ENCODE assay signal across 11 cellular contexts in the genomic region with DNA sequence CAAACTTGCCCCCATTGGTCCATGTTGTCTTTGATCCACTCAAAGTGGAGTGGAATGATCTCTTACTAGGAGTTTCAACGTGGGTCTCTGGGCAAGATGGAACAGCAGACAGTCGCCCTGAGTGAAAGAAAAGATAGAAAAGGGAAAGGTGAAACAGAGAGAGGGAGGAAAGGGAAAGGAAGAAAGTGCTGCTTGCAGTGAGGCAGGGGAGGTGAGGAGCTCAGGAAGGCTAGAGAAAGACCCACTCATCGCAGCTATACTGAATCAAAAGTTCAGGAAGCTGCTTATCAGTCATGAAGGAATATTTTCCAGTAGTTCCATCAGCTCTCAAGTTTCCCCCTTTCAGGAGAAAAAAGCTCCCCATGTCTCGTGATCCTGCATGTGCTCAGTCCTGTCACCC.
A peak's percentile ranks its signal among the peaks of the same experiment; 100 is the strongest.
DNase-seq lines count a peak whose midpoint lies in the region; ATAC-seq and TF ChIP-seq lines count a peak whose summit lies in the region.
"Had no signal": no experiment of that assay in that cellular context is flagged by ENCODE, and none has a peak within 500 bp of the region (broad histone marks: within the 10 kb centered on the region; RNA-seq: fewer than 3 reads in every experiment).

No MANE protein-coding gene starts in this region.

- peak overlapping the region; percentile 55 for H3K4me2 ChIP-seq in GM23248 (ENCODE audit: unreplicated experiment)
- peak overlapping the region; percentile 4; the same call in 1 of the 2 replicates for H3K4me2 ChIP-seq in PC-9
- H3K4me2 ChIP-seq: BLaER1 had no signal

- H4K20me1 ChIP-seq in GM23248 (ENCODE audit: insufficient read depth) (no peaks in the 10 kb centered on the region), PC-9 (ENCODE audit: insufficient read depth) (no peaks in the 10 kb centered on the region)
- H4K20me1 ChIP-seq: BLaER1 had no signal

- TF ChIP-seq CTCF in HFFc6 (IDR thresholded peaks at IDR 0.05) (no peak), PC-9 (conservative IDR thresholded peaks at IDR 0.05) (no peak), gastroesophageal sphincter (IDR thresholded peaks at IDR 0.05) (no peak)

- H3K27me3 Mint-ChIP-seq in HFFc6 (ENCODE audit: insufficient read depth), result peaks cover 8% of the 10 kb centered on the region
- H3K27me3 Mint-ChIP-seq in activated naive CD4-positive, alpha-beta T cell treated with anti-CD3 and anti-CD28 coated beads, Interleukin-2, amount 10 ng/mL, durations not matched to agents 7 days and 5 days, result peaks cover 47% of the 10 kb centered on the region

- POLR2A ChIA-PET in PC-9 (lab: Charles Lee; ENCODE audit: unreplicated experiment), result interaction anchor here (0.6 kb wide), 1 partner anchor 45 kb away, joined by 4 read pairs; no protein-coding TSS in a partner anchor

- H3K27ac Mint-ChIP-seq in HFFc6, result peak overlapping the region; percentile 44; the same call in 1 of the 2 replicates
- H3K27ac Mint-ChIP-seq in activated naive CD4-positive, alpha-beta T cell treated with anti-CD3 and anti-CD28 coated beads, Interleukin-2, amount 10 ng/mL, durations not matched to agents 7 days and 5 days, result no peak overlapping the region
- H3K27ac Mint-ChIP-seq: CD8-positive, alpha-beta memory T cell had no signal

- H3K9me3 Mint-ChIP-seq in HFFc6, result no peaks in the 10 kb centered on the region
- no peaks in the 10 kb centered on the region for H3K9me3 Mint-ChIP-seq in activated naive CD4-positive, alpha-beta T cell treated with anti-CD3 and anti-CD28 coated beads, Interleukin-2, amount 10 ng/mL, durations not matched to agents 7 days and 5 days

- H3F3A ChIP-seq in GM23248 (ENCODE audit: insufficient read depth) (peaks cover 30% of the 10 kb centered on the region), PC-9 (ENCODE audit: insufficient read depth, low read depth) (peaks cover 15% of the 10 kb centered on the region; the same call in 1 of the 2 replicates)

- DNase-seq in GM23248, result peak; percentile 14
- DNase-seq in HFFc6, result no peak
- no peak for DNase-seq in PC-9
- DNase-seq in activated naive CD4-positive, alpha-beta T cell treated with anti-CD3 and anti-CD28 coated beads, Interleukin-2, amount 10 ng/mL, durations not matched to agents 7 days and 5 days, result no peak
- DNase-seq in dermis blood vessel endothelial cell, result no peak
- DNase-seq in posterior cingulate gyrus, result no peak
- DNase-seq: 8988T; CD8-positive, alpha-beta memory T cell; H7 had no signal

- CTCF ChIA-PET in PC-9 (lab: Charles Lee), result no interaction called here
- CTCF ChIA-PET in activated naive CD4-positive, alpha-beta T cell treated with anti-CD3 and anti-CD28 coated beads, Interleukin-2, amount 10 ng/mL, durations not matched to agents 7 days and 5 days (lab: Charles Lee), result interaction anchor here (0.6 to 1.5 kb wide), 2 partner anchors 56 to 154 kb away, joined by 3 to 4 read pairs; no protein-coding TSS in a partner anchor

- no peak for TF ChIP-seq EP300 in gastroesophageal sphincter (IDR thresholded peaks at IDR 0.05)

- no peaks in the 10 kb centered on the region for H3K36me3 Mint-ChIP-seq in HFFc6 (ENCODE audit: low read depth)
- no peaks in the 10 kb centered on the region for H3K36me3 Mint-ChIP-seq in activated naive CD4-positive, alpha-beta T cell treated with anti-CD3 and anti-CD28 coated beads, Interleukin-2, amount 10 ng/mL, durations not matched to agents 7 days and 5 days

- H3K27me3 ChIP-seq in GM23248 (replicated peaks; ENCODE audit: insufficient read depth) (no peaks in the 10 kb centered on the region), PC-9 (ENCODE audit: insufficient read depth, low read depth) (no peaks in the 10 kb centered on the region), gastroesophageal sphincter (peaks cover 24% of the 10 kb centered on the region)
- H3K27me3 ChIP-seq: BLaER1 had no signal

- H3K27ac ChIP-seq in GM23248, result peak overlapping the region; percentile 73
- H3K27ac ChIP-seq in PC-9, result no peak overlapping the region
- peak overlapping the region in 3 of 4 donors; percentile 4 to 50 (median 6) for H3K27ac ChIP-seq in gastroesophageal sphincter
- H3K27ac ChIP-seq: BLaER1 had no signal

- no peak overlapping the region for H3K4me3 Mint-ChIP-seq in HFFc6
- no peak overlapping the region for H3K4me3 Mint-ChIP-seq in activated naive CD4-positive, alpha-beta T cell treated with anti-CD3 and anti-CD28 coated beads, Interleukin-2, amount 10 ng/mL, durations not matched to agents 7 days and 5 days
- H3K4me3 Mint-ChIP-seq: CD8-positive, alpha-beta memory T cell had no signal

- intact Hi-C loops in PC-9 (cut with micrococcal nuclease; ENCODE audit: unreplicated experiment) (no loop called here), posterior cingulate gyrus (cut with DNase I) (no loop called here)

- H3K9me2 ChIP-seq in GM23248 (ENCODE audit: insufficient read depth) (no peaks in the 10 kb centered on the region), PC-9 (ENCODE audit: insufficient read depth) (no peaks in the 10 kb centered on the region)

- no peak for TF ChIP-seq POLR2A in gastroesophageal sphincter (IDR thresholded peaks at IDR 0.05)

- H2AFZ ChIP-seq in GM23248 (peak overlapping the region; percentile 59), PC-9 (no peak overlapping the region)

- 33% methylated on average over 4 of the region's 4 CpGs for WGBS in GM23248 (ENCODE audit: low coverage in 1 of 2, low lambda C conversion rate in 2 of 2, missing lambda C conversion rate in 2 of 2), 2 experiments
- 55 to 76% methylated on average over 2 to 4 of the region's 4 CpGs for WGBS in gastroesophageal sphincter (ENCODE audit: low coverage in 1 of 2), 2 donors

- BruUV-seq in PC-9 (replicated peaks; lab: Mats Ljungman, UMichigan), result no TSS peak

- H3K4me3 ChIP-seq in GM23248 (no peak overlapping the region; the same call in 1 of the 2 replicates), PC-9 (no peak overlapping the region), gastroesophageal sphincter (no peak overlapping the region)
- H3K4me3 ChIP-seq: BLaER1 had no signal

- H3K9ac ChIP-seq in GM23248, result no peak overlapping the region
- H3K9ac ChIP-seq: BLaER1 had no signal

- ATAC-seq in gastroesophageal sphincter, result no peak

- H3K9me3 ChIP-seq in GM23248 (ENCODE audit: low read depth) (no peaks in the 10 kb centered on the region), PC-9 (ENCODE audit: insufficient read depth, low read depth) (no peaks in the 10 kb centered on the region), gastroesophageal sphincter (peaks cover 0 to 9% (median 0%) of the 10 kb centered on the region in 3 donors)

- H3K79me2 ChIP-seq in GM23248 (ENCODE audit: insufficient read depth) (no peaks in the 10 kb centered on the region), PC-9 (ENCODE audit: low read depth) (no peaks in the 10 kb centered on the region)

- in situ Hi-C loops in GM23248 (cut with MboI), result no loop called here

- H3K36me3 ChIP-seq in GM23248 (ENCODE audit: low read depth) (no peaks in the 10 kb centered on the region), PC-9 (ENCODE audit: low read depth) (no peaks in the 10 kb centered on the region), gastroesophageal sphincter (no peaks in the 10 kb centered on the region)
- H3K36me3 ChIP-seq: BLaER1 had no signal

- H3K4me1 Mint-ChIP-seq in HFFc6 (ENCODE audit: low read depth), result peaks cover 11% of the 10 kb centered on the region; the same call in 1 of the 2 replicates
- H3K4me1 Mint-ChIP-seq in activated naive CD4-positive, alpha-beta T cell treated with anti-CD3 and anti-CD28 coated beads, Interleukin-2, amount 10 ng/mL, durations not matched to agents 7 days and 5 days, result no peaks in the 10 kb centered on the region
- H3K4me1 Mint-ChIP-seq: CD8-positive, alpha-beta memory T cell had no signal

- H3K4me1 ChIP-seq in GM23248 (ENCODE audit: insufficient read depth), result peaks cover 45% of the 10 kb centered on the region
- H3K4me1 ChIP-seq in PC-9 (replicated peaks; ENCODE audit: insufficient read depth), result peaks cover 13% of the 10 kb centered on the region
- peaks cover 0 to 15% (median 4%) of the 10 kb centered on the region in 3 donors for H3K4me1 ChIP-seq in gastroesophageal sphincter
